ENCODE assay signal across 8 cellular contexts in the genomic region with DNA sequence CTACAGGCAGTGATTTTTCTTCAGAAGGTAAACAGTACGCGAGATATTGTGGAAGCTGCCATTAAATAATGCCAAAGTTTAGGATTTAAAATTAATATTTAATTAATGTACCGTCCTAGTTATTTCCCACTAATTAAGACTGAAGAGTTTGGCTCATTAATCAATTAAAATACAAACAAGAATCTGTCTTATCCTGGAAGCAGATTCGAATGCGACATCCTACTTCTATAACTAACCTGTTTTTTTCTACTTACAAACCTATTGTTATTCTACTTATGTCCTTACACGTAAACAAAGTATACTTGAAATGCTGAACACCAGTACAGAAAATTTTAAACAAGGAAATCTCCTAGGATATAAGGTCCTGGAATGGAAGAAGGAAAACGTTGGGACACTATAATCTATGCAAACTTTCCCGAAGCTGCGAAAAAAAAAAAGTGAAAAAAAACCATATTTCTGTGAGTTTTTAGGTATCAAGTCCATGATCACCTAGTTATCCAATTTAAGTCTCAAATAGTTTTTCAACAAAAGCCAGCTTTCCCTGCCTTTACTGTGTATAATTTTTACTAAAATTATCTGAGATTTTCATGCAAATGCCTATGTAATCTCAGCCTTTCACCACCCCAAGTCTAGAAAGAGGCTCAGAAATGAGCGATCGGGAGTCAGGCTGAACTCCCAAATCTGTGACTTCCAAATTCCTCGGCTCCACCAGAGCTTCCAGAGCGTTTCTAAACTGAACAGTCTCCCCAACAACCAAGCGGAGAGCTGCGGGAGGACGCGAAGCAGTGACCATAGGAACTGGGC. TPM values are rescaled to one million over a fixed set of nuclear protein-coding genes. Genes with fewer than 3 reads are reported as not detected.
A peak's percentile ranks its signal among the peaks of the same experiment; 100 is the strongest.
DNase-seq lines count a peak whose midpoint lies in the region; ATAC-seq and TF ChIP-seq lines count a peak whose summit lies in the region.

No MANE protein-coding gene starts in this region.

- in situ Hi-C loops in KBM-7 (cut with MboI; ENCODE audit: low pct_unique_long_range_greater_than_20kb, low sequenced_read_pairs), result no loop called here

- intact Hi-C loops in psoas muscle (cut with DNase I), result no loop called here

- no peaks in the 10 kb centered on the region for H3K36me3 ChIP-seq in SJSA1
- no peaks in the 10 kb centered on the region for H3K36me3 ChIP-seq in psoas muscle (ENCODE audit: insufficient read depth in 1 of 2, low read depth in 1 of 2)

- 24 to 27% (median 25%) methylated on average over 17 of the region's 17 CpGs for WGBS in psoas muscle, 3 donors

- H3K9me3 ChIP-seq in SJSA1 (replicated peaks) (peaks cover 9% of the 10 kb centered on the region), psoas muscle (no peaks in the 10 kb centered on the region)

- peaks cover 3% of the 10 kb centered on the region; the same call in 1 of the 2 replicates for H3K27me3 ChIP-seq in SJSA1 (replicated peaks)
- H3K27me3 ChIP-seq in psoas muscle (ENCODE audit: insufficient read depth in 3 of 3, low read length in 2 of 3), result no peaks in the 10 kb centered on the region

- peak overlapping the region; percentile 93 for H3K4me3 ChIP-seq in GM12864 (ENCODE audit: low read depth, low read length)
- H3K4me3 ChIP-seq in SJSA1, result peak overlapping the region; percentile 55
- H3K4me3 ChIP-seq in psoas muscle, result peak overlapping the region; percentile 88

- no peak for ATAC-seq in psoas muscle
- ATAC-seq in GM21717 (IDR thresholded peaks at IDR 0.05; ENCODE audit: unreplicated experiment), result no peak

- H3K4me1 ChIP-seq in SJSA1 (replicated peaks), result peaks cover 7% of the 10 kb centered on the region; the same call in 1 of the 2 replicates
- H3K4me1 ChIP-seq in psoas muscle, result no peaks in the 10 kb centered on the region

- TF ChIP-seq CTCF in GM12864 (IDR thresholded peaks at IDR 0.05; ENCODE audit: low read depth, low read length, missing control alignments) (no peak), psoas muscle (IDR thresholded peaks at IDR 0.05) (no peak)

- DNase-seq in GM12864 (ENCODE audit: low read depth), result no peak
- DNase-seq in SJSA1 (ENCODE audit: low read depth in 1 of 2, low spot score in 2 of 2), result no peak
- DNase-seq in fibroblast of peridontal ligament (ENCODE audit: extremely low read depth), result peak; percentile 40
- no peak for DNase-seq in psoas muscle
- DNase-seq in ecto neural progenitor cell (ENCODE audit: low spot score), result no peak
- no peak for DNase-seq in T1000 (lab: John Stamatoyannopoulos, UW)
- no peak for DNase-seq in KBM-7

- H3K27ac ChIP-seq in SJSA1 (no peak overlapping the region), psoas muscle (peak overlapping the region; percentile 46)

RNA-seq across cellular contexts. Expression of a gene that starts 1.2 kb away (rescaled TPM):
- not detected in 2 replicates for total RNA-seq in SJSA1 (2014; rRNA removed; shearing (Covaris generic))
- not detected for total RNA-seq in psoas muscle
- under 1 TPM in 2 of 3 donors, not detected in 1; 0.05 to 0.16 TPM for polyA plus RNA-seq in psoas muscle

RNA-seq across cellular contexts. Expression of a gene that starts 14.5 kb away (rescaled TPM):
- total RNA-seq in SJSA1 (2014; rRNA removed; shearing (Covaris generic)), result 0.63 and 2.2 TPM in 2 replicates
- 1 to 10 TPM; 1.5 to 3.7 (median 2.0) TPM for total RNA-seq in psoas muscle
- polyA plus RNA-seq in psoas muscle, result 1 to 10 TPM in 1 of 3 donors, under 1 TPM in 2; 0.08 to 2.2 (median 0.51) TPM

RNA-seq across cellular contexts. Expression of a gene that starts 14.5 kb away (rescaled TPM):
- total RNA-seq in SJSA1 (2014; rRNA removed; shearing (Covaris generic)), result 2.9 and 18.4 TPM in 2 replicates
- total RNA-seq in psoas muscle, result 1 to 10 TPM; 6.7 to 8.9 (median 7.7) TPM
- 10 to 100 TPM in 1 of 3 donors, 1 to 10 TPM in 2; 9.6 to 11.3 (median 9.7) TPM for polyA plus RNA-seq in psoas muscle

RNA-seq across cellular contexts. Expression of a gene that starts 40.6 kb away (rescaled TPM):
- 17.4 and 34.9 TPM in 2 replicates for total RNA-seq in SJSA1 (2014; rRNA removed; shearing (Covaris generic))
- 10 to 100 TPM in 1 of 4 donors, 1 to 10 TPM in 3; 6.8 to 10.5 (median 8.6) TPM for total RNA-seq in psoas muscle
- polyA plus RNA-seq in psoas muscle, result 10 to 100 TPM in 2 of 3 donors, 1 to 10 TPM in 1; 9.9 to 22.5 (median 19.0) TPM

RNA-seq across cellular contexts. Expression of a gene that starts 40.7 kb away (rescaled TPM):
- total RNA-seq in SJSA1 (2014; rRNA removed; shearing (Covaris generic)), result 26.1 and 53.4 TPM in 2 replicates
- total RNA-seq in psoas muscle, result 10 to 100 TPM; 31.9 to 37.8 (median 36.7) TPM
- 10 to 100 TPM; 20.3 to 44.7 (median 22.8) TPM for polyA plus RNA-seq in psoas muscle
